In the genomic region with DNA sequence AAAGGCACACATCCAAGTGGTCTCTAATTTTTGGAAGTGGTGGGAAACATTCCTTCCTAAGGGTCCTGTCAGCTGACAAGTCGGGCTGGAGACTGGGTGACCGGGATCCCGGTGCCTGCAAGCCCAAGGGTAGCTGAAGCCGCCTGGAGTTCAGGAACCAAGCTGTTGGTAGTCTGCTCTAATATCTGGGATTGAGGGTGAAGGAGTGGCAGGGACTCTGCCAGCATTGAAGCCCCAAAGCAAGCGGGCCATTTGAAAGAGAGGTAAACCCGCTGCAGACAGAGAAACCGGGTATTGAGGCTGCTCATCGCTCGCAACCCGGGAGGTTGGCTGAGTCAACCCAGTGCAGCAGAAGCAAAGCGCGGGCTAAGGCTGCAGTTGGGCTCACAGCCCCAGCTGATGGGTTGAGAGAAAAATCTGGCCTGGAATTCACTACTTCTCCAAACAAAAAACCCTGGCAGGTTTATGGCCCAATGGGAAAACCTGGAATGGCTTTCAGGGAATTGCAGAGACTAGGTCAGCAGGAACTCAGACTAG, we compare ENCODE assay signal across 8 cellular contexts. TPM values are rescaled to one million over a fixed set of nuclear protein-coding genes. Genes with fewer than 3 reads are reported as not detected.
A peak's percentile ranks its signal among the peaks of the same experiment; 100 is the strongest.
DNase-seq lines count a peak whose midpoint lies in the region; ATAC-seq, FAIRE-seq and TF ChIP-seq lines count a peak whose summit lies in the region.

No MANE protein-coding gene starts in this region.

- peaks cover 5% of the 10 kb centered on the region for H3K4me1 Mint-ChIP-seq in activated naive CD4-positive, alpha-beta T cell treated with anti-CD3 and anti-CD28 coated beads for 36 hours (ENCODE audit: low read depth)

- WGBS in ovary, 3 donors, result 1 to 3% (median 1%) methylated on average over 12 of the region's 12 CpGs

- H3K4me1 ChIP-seq in ovary (ENCODE audit: insufficient read depth), result no peaks in the 10 kb centered on the region

- no peaks in the 10 kb centered on the region for H3K36me3 ChIP-seq in ovary

- TF ChIP-seq EP300 in ovary (IDR thresholded peaks at IDR 0.05), result no peak

- TF ChIP-seq CTCF in ovary (IDR thresholded peaks at IDR 0.05) (no peak), D721Med (IDR thresholded peaks at IDR 0.05; ENCODE audit: insufficient read depth, missing control alignments) (no peak)

- no peak for DNase-seq in Right ventricle myocardium inferior (ENCODE audit: missing footprints)
- no peak for DNase-seq in cardiac septum (ENCODE audit: low spot score)
- peak; percentile 67 for DNase-seq in NCI-H2107 treated with DMSO at 0.1 percent for 48 hours (lab: John Stamatoyannopoulos, UW; ENCODE audit: unreplicated experiment)
- DNase-seq in activated naive CD4-positive, alpha-beta T cell treated with anti-CD3 and anti-CD28 coated beads for 36 hours, result peak; percentile 44
- DNase-seq in head of caudate nucleus, result peak; percentile 48 to 92 (median 77)
- peak; percentile 31 to 50 (median 36) for DNase-seq in ovary
- no peak for DNase-seq in D721Med (ENCODE audit: insufficient read length, low spot score)

- no peaks in the 10 kb centered on the region for H3K27me3 ChIP-seq in ovary

- no peaks in the 10 kb centered on the region for H3K36me3 Mint-ChIP-seq in activated naive CD4-positive, alpha-beta T cell treated with anti-CD3 and anti-CD28 coated beads for 36 hours (ENCODE audit: low read depth)

- H3K4me3 Mint-ChIP-seq in activated naive CD4-positive, alpha-beta T cell treated with anti-CD3 and anti-CD28 coated beads for 36 hours, result no peak overlapping the region

- H3K9me3 Mint-ChIP-seq in activated naive CD4-positive, alpha-beta T cell treated with anti-CD3 and anti-CD28 coated beads for 36 hours, result no peaks in the 10 kb centered on the region

- CTCF ChIA-PET in activated naive CD4-positive, alpha-beta T cell treated with anti-CD3 and anti-CD28 coated beads for 36 hours (lab: Charles Lee), result interaction anchor here (0.7 to 1.3 kb wide), 3 partner anchors 15 to 21 kb away, joined by 3 read pairs; no protein-coding TSS in a partner anchor

- TF ChIP-seq POLR2A in ovary (IDR thresholded peaks at IDR 0.05), result no peak

- H3K9me3 ChIP-seq in ovary, result no peaks in the 10 kb centered on the region

- no peak overlapping the region for H3K27ac Mint-ChIP-seq in activated naive CD4-positive, alpha-beta T cell treated with anti-CD3 and anti-CD28 coated beads for 36 hours

- H3K27me3 Mint-ChIP-seq in activated naive CD4-positive, alpha-beta T cell treated with anti-CD3 and anti-CD28 coated beads for 36 hours (ENCODE audit: low read depth), result peaks cover 39% of the 10 kb centered on the region

- FAIRE-seq in D721Med (lab: Jason Lieb, UNC), result no peak

- intact Hi-C loops in Right ventricle myocardium inferior (cut with DNase I) (loop anchor here (10.0 kb wide), 1 partner anchor 438 kb away; no protein-coding TSS in a partner anchor), cardiac septum (cut with DNase I) (loop anchor here (10.0 kb wide), 1 partner anchor 438 kb away; no protein-coding TSS in a partner anchor), head of caudate nucleus (cut with DNase I) (no loop called here), ovary (cut with DNase I) (no loop called here)
- intact Hi-C loops in activated naive CD4-positive, alpha-beta T cell treated with anti-CD3 and anti-CD28 coated beads for 36 hours (cut with micrococcal nuclease), result no loop called here

- ATAC-seq in Right ventricle myocardium inferior (peak; percentile 85), GM19455 (IDR thresholded peaks at IDR 0.05; ENCODE audit: unreplicated experiment) (no peak)

- H3K27ac ChIP-seq in ovary, result no peak overlapping the region

- H3K4me3 ChIP-seq in ovary, result no peak overlapping the region

RNA-seq across cellular contexts. Expression of a gene that starts 28.2 kb away (rescaled TPM):
- 46.4 TPM for total RNA-seq in Right ventricle myocardium inferior
- 46.1 TPM for total RNA-seq in cardiac septum
- total RNA-seq in activated naive CD4-positive, alpha-beta T cell treated with anti-CD3 and anti-CD28 coated beads for 36 hours, result 10 to 100 TPM; 12.2 to 12.9 TPM
- 10 to 100 TPM; 30.0 to 43.0 (median 34.3) TPM for total RNA-seq in ovary
- polyA plus RNA-seq in ovary, result 10 to 100 TPM; 25.2 to 33.2 TPM

Comparison
In these comparisons a context has a peak if more than half of its experiments do, and no peak if none do; other contexts are left out.
1. DNase-seq: peak in NCI-H2107 treated with DMSO at 0.1 percent for 48 hours (single experiment), activated naive CD4-positive, alpha-beta T cell treated with anti-CD3 and anti-CD28 coated beads for 36 hours (single experiment), head of caudate nucleus (42 of 42) and ovary (5 of 5); none in Right ventricle myocardium inferior (single experiment), cardiac septum (single experiment) and D721Med (single experiment).
2. intact Hi-C loops: an anchor here in Right ventricle myocardium inferior (10.0 kb wide) and cardiac septum (10.0 kb wide); none called in activated naive CD4-positive, alpha-beta T cell treated with anti-CD3 and anti-CD28 coated beads for 36 hours, head of caudate nucleus and ovary.